Comparison of ENCODE assay signal across 15 cellular contexts in genomic region chr14:89504084-89504483, GRCh38.
DNase-seq lines count a peak whose midpoint lies in the region; ATAC-seq and TF ChIP-seq lines count a peak whose summit lies in the region.
"Had no signal": no experiment of that assay in that cellular context is flagged by ENCODE, and none has a peak within 500 bp of the region (broad histone marks: within the 10 kb centered on the region; RNA-seq: fewer than 3 reads in every experiment).

No MANE protein-coding gene starts in this region.

- DNase-seq in EH (ENCODE audit: low read depth): peak; percentile 30
- DNase-seq in RPMI7951 (ENCODE audit: low read depth): peak; percentile 16
- DNase-seq in glutamatergic neuron: no peak
- DNase-seq in stimulated activated CD4-positive, alpha-beta T cell treated with anti-CD3 and anti-CD28 coated beads, Interleukin-4, amount 100 ng/mL, for 1 hour: no peak
- DNase-seq in progenitor cell of endocrine pancreas (ENCODE audit: low spot score, unreplicated experiment): no peak
- DNase-seq: activated CD8-positive, alpha-beta memory T cell treated with anti-CD3 and anti-CD28 coated beads for 24 hours; activated naive CD4-positive, alpha-beta T cell treated with Interleukin-2 at 50 U/mL for 16 hours; effector CD8-positive, alpha-beta T cell; NCI-H1105; NCI-H2171 treated with DMSO at 0.1 percent for 48 hours; pancreas; thyroid gland had no signal

- ATAC-seq in stimulated activated memory B cell treated with anti-CD40 and anti-IgM and Interleukin-4, amounts not matched to agents 10 μg/mL and 1 μg/mL and 100 μg/mL, for 72 hours: no peak
- no peak for ATAC-seq in GM19035 (IDR thresholded peaks at IDR 0.05; ENCODE audit: unreplicated experiment)

- peaks cover 31% of the 10 kb centered on the region for H3K4me1 Mint-ChIP-seq in glutamatergic neuron (ENCODE audit: low read depth, unreplicated experiment)
- H3K4me1 Mint-ChIP-seq in stimulated activated memory B cell treated with anti-CD40 and anti-IgM and Interleukin-4, amounts not matched to agents 10 μg/mL and 1 μg/mL and 100 μg/mL, for 72 hours: peaks cover 44% of the 10 kb centered on the region
- H3K4me1 Mint-ChIP-seq in progenitor cell of endocrine pancreas (ENCODE audit: low read depth): peaks cover 8% of the 10 kb centered on the region

- TF ChIP-seq CTCF in glutamatergic neuron (IDR thresholded peaks at IDR 0.05; ENCODE audit: partially characterized antibody, unreplicated experiment) (no peak), progenitor cell of endocrine pancreas (IDR thresholded peaks at IDR 0.05; ENCODE audit: unreplicated experiment) (no peak)

- H3K36me3 Mint-ChIP-seq in glutamatergic neuron (ENCODE audit: unreplicated experiment): no peaks in the 10 kb centered on the region
- peaks cover 5% of the 10 kb centered on the region for H3K36me3 Mint-ChIP-seq in stimulated activated memory B cell treated with anti-CD40 and anti-IgM and Interleukin-4, amounts not matched to agents 10 μg/mL and 1 μg/mL and 100 μg/mL, for 72 hours
- no peaks in the 10 kb centered on the region for H3K36me3 Mint-ChIP-seq in progenitor cell of endocrine pancreas (ENCODE audit: insufficient read depth)

- peak overlapping the region; percentile 76 for H3K27ac Mint-ChIP-seq in glutamatergic neuron (ENCODE audit: unreplicated experiment)
- peak overlapping the region; percentile 54 for H3K27ac Mint-ChIP-seq in stimulated activated memory B cell treated with anti-CD40 and anti-IgM and Interleukin-4, amounts not matched to agents 10 μg/mL and 1 μg/mL and 100 μg/mL, for 72 hours
- no peak overlapping the region for H3K27ac Mint-ChIP-seq in progenitor cell of endocrine pancreas
- H3K27ac Mint-ChIP-seq: mesothelial cell of epicardium had no signal

- H3K4me3 Mint-ChIP-seq in glutamatergic neuron (ENCODE audit: unreplicated experiment): no peak overlapping the region
- H3K4me3 Mint-ChIP-seq in stimulated activated memory B cell treated with anti-CD40 and anti-IgM and Interleukin-4, amounts not matched to agents 10 μg/mL and 1 μg/mL and 100 μg/mL, for 72 hours: no peak overlapping the region
- H3K4me3 Mint-ChIP-seq in progenitor cell of endocrine pancreas (ENCODE audit: low read depth): no peak overlapping the region
- H3K4me3 Mint-ChIP-seq: mesothelial cell of epicardium had no signal

- H3K9me3 Mint-ChIP-seq in glutamatergic neuron (ENCODE audit: unreplicated experiment): no peaks in the 10 kb centered on the region
- no peaks in the 10 kb centered on the region for H3K9me3 Mint-ChIP-seq in stimulated activated memory B cell treated with anti-CD40 and anti-IgM and Interleukin-4, amounts not matched to agents 10 μg/mL and 1 μg/mL and 100 μg/mL, for 72 hours
- no peaks in the 10 kb centered on the region for H3K9me3 Mint-ChIP-seq in progenitor cell of endocrine pancreas (ENCODE audit: low read depth)
- H3K9me3 Mint-ChIP-seq: mesothelial cell of epicardium had no signal

- H3K27me3 Mint-ChIP-seq in glutamatergic neuron (ENCODE audit: unreplicated experiment): peaks cover 13% of the 10 kb centered on the region
- no peaks in the 10 kb centered on the region for H3K27me3 Mint-ChIP-seq in stimulated activated memory B cell treated with anti-CD40 and anti-IgM and Interleukin-4, amounts not matched to agents 10 μg/mL and 1 μg/mL and 100 μg/mL, for 72 hours
- peaks cover 4% of the 10 kb centered on the region for H3K27me3 Mint-ChIP-seq in progenitor cell of endocrine pancreas

Comparison
In these comparisons a context has a peak if more than half of its experiments do, and no peak if none do; other contexts are left out.
1. DNase-seq: peak in EH (single experiment) and RPMI7951 (single experiment); none in glutamatergic neuron (single experiment), stimulated activated CD4-positive, alpha-beta T cell treated with anti-CD3 and anti-CD28 coated beads, Interleukin-4, amount 100 ng/mL, for 1 hour (single experiment) and progenitor cell of endocrine pancreas (single experiment).